19 cellular contexts compared by ENCODE assay signal in the genomic region with DNA sequence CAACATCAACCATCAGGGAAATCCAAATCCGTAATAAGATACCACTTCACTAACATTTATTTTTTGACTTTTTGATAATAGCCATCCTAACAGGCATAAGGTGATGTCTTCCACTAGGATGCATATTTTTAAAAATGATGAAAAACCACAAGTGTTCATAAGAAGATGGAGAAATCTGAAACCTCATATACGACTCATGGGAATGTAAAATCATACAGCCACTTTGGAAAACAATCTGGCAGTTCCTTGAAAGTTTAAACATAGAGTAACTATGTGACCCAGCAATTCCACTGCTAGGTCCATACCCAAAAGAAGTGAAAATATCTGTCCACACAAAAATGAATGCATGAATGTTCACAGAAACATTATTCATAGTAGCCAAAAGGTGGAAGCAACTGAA.
"Had no signal": no experiment of that assay in that cellular context is flagged by ENCODE, and none has a peak within 500 bp of the region (broad histone marks: within the 10 kb centered on the region; RNA-seq: fewer than 3 reads in every experiment).

No MANE protein-coding gene starts in this region.

- ATAC-seq: effector memory CD8-positive, alpha-beta T cell; left cardiac atrium; lower lobe of right lung; natural killer cell treated with Interleukin-12 subunit alpha and Interleukin-12 subunit beta and Interleukin-15 and Interleukin-18, amount 100 ng/mL, for 72 hours; stimulated activated memory B cell treated with anti-CD40 and anti-IgM and Interleukin-4, amounts not matched to agents 10 μg/mL and 1 μg/mL and 100 μg/mL, for 72 hours had no signal

- H3K9ac ChIP-seq: neural progenitor cell had no signal

- H3K36me3 Mint-ChIP-seq: immature natural killer cell; natural killer cell treated with Interleukin-12 subunit alpha and Interleukin-12 subunit beta and Interleukin-15 and Interleukin-18, amount 100 ng/mL, for 72 hours; neural progenitor cell; stimulated activated memory B cell treated with anti-CD40 and anti-IgM and Interleukin-4, amounts not matched to agents 10 μg/mL and 1 μg/mL and 100 μg/mL, for 72 hours had no signal

- DNase-seq: effector memory CD8-positive, alpha-beta T cell; immature natural killer cell; left cardiac atrium; left ventricle myocardium inferior; lower lobe of right lung; mesenchymal stem cell; midbrain; nucleus accumbens; ovary; stimulated activated CD4-positive, alpha-beta T cell treated with anti-CD3 and anti-CD28 coated beads, Interleukin-4, amount 100 ng/mL, for 24 hours; tibial artery; upper lobe of left lung; uterus had no signal

- H3K27ac Mint-ChIP-seq: dendritic cell treated with granulocyte-macrophage colony-stimulating factor and Interleukin-4, amounts not matched to agents 40 ng/mL and 50 ng/mL, for 4 days; effector memory CD8-positive, alpha-beta T cell; immature natural killer cell; natural killer cell treated with Interleukin-12 subunit alpha and Interleukin-12 subunit beta and Interleukin-15 and Interleukin-18, amount 100 ng/mL, for 72 hours; neural progenitor cell; stimulated activated memory B cell treated with anti-CD40 and anti-IgM and Interleukin-4, amounts not matched to agents 10 μg/mL and 1 μg/mL and 100 μg/mL, for 72 hours; stimulated activated naive CD8-positive, alpha-beta T cell treated with anti-CD3 and anti-CD28 coated beads, Interleukin-15, Interleukin-2, amounts not matched to agents 100 ng/mL and 50 ng/mL, for 24 hours had no signal

- H3K4me1 Mint-ChIP-seq: immature natural killer cell; stimulated activated memory B cell treated with anti-CD40 and anti-IgM and Interleukin-4, amounts not matched to agents 10 μg/mL and 1 μg/mL and 100 μg/mL, for 72 hours had no signal

- H3K27ac ChIP-seq: left ventricle myocardium inferior, lower lobe of right lung, neural progenitor cell, ovary, right atrium auricular region, tibial artery, upper lobe of left lung, uterus had no signal

- H3K27me3 ChIP-seq: neural progenitor cell, ovary, right atrium auricular region, tibial artery, upper lobe of left lung, uterus had no signal

- H3K36me3 ChIP-seq: left ventricle myocardium inferior, lower lobe of right lung, neural progenitor cell, ovary, right atrium auricular region, tibial artery, upper lobe of left lung, uterus had no signal

- H3K4me3 ChIP-seq: left ventricle myocardium inferior, lower lobe of right lung, neural progenitor cell, ovary, right atrium auricular region, tibial artery, upper lobe of left lung, uterus had no signal

- H3K9me3 ChIP-seq: left ventricle myocardium inferior, lower lobe of right lung, ovary, right atrium auricular region, tibial artery, upper lobe of left lung, uterus had no signal

- H3K4me1 ChIP-seq: uterus had no signal

- H3K9me3 Mint-ChIP-seq: dendritic cell treated with granulocyte-macrophage colony-stimulating factor and Interleukin-4, amounts not matched to agents 40 ng/mL and 50 ng/mL, for 4 days; effector memory CD8-positive, alpha-beta T cell; immature natural killer cell; natural killer cell treated with Interleukin-12 subunit alpha and Interleukin-12 subunit beta and Interleukin-15 and Interleukin-18, amount 100 ng/mL, for 72 hours; stimulated activated memory B cell treated with anti-CD40 and anti-IgM and Interleukin-4, amounts not matched to agents 10 μg/mL and 1 μg/mL and 100 μg/mL, for 72 hours; stimulated activated naive CD8-positive, alpha-beta T cell treated with anti-CD3 and anti-CD28 coated beads, Interleukin-15, Interleukin-2, amounts not matched to agents 100 ng/mL and 50 ng/mL, for 24 hours had no signal

- H3K4me2 ChIP-seq: neural progenitor cell had no signal

- H3K4me3 Mint-ChIP-seq: dendritic cell treated with granulocyte-macrophage colony-stimulating factor and Interleukin-4, amounts not matched to agents 40 ng/mL and 50 ng/mL, for 4 days; effector memory CD8-positive, alpha-beta T cell; immature natural killer cell; natural killer cell treated with Interleukin-12 subunit alpha and Interleukin-12 subunit beta and Interleukin-15 and Interleukin-18, amount 100 ng/mL, for 72 hours; neural progenitor cell; stimulated activated memory B cell treated with anti-CD40 and anti-IgM and Interleukin-4, amounts not matched to agents 10 μg/mL and 1 μg/mL and 100 μg/mL, for 72 hours; stimulated activated naive CD8-positive, alpha-beta T cell treated with anti-CD3 and anti-CD28 coated beads, Interleukin-15, Interleukin-2, amounts not matched to agents 100 ng/mL and 50 ng/mL, for 24 hours had no signal

- H2AFZ ChIP-seq: neural progenitor cell had no signal
